Comparison of ENCODE assay signal across 1 cellular context in the genomic region with DNA sequence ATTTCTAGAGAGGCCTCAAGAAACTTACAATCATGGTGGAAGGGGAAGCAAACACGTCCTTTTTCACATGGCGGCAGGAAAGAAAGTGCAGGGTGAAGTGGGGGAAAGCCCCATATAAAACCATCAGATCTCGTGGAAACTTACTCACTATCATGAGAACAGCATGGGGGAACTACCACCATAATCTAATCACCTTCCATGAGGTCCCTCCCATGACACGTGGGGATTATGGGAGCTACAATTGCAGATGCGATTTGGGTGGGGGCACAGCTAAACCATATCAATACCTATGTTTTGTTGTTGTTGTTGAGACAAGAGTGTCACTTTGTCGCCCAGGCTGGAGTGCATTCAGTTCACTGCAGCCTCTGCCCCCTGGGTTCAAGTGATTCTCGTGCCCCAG.
TF ChIP-seq lines count a peak whose summit lies in the region.

No MANE protein-coding gene starts in this region.

TF ChIP-seq in GM23338, 12 proteins besides CTCF, POLR2A, EP300 and RAD21 (continued from another document):
- TF ChIP-seq ZNF462 (CRISPR knock-in tag; IDR thresholded peaks at IDR 0.05) (no peak), ZNF114 (CRISPR knock-in tag; IDR thresholded peaks at IDR 0.05) (no peak), ZNF331 (CRISPR knock-in tag; IDR thresholded peaks at IDR 0.05; ENCODE audit: low read depth) (no peak), POLR2AphosphoS5 (IDR thresholded peaks at IDR 0.05; ENCODE audit: low read depth) (no peak), EZH2phosphoT487 (IDR thresholded peaks at IDR 0.05; ENCODE audit: unreplicated experiment) (no peak), ETS1 (IDR thresholded peaks at IDR 0.05) (no peak), NANOG (IDR thresholded peaks at IDR 0.05; ENCODE audit: borderline replicate concordance) (no peak), JUNB (IDR thresholded peaks at IDR 0.05; ENCODE audit: unreplicated experiment) (no peak)
- TF ChIP-seq, protein P1, sequence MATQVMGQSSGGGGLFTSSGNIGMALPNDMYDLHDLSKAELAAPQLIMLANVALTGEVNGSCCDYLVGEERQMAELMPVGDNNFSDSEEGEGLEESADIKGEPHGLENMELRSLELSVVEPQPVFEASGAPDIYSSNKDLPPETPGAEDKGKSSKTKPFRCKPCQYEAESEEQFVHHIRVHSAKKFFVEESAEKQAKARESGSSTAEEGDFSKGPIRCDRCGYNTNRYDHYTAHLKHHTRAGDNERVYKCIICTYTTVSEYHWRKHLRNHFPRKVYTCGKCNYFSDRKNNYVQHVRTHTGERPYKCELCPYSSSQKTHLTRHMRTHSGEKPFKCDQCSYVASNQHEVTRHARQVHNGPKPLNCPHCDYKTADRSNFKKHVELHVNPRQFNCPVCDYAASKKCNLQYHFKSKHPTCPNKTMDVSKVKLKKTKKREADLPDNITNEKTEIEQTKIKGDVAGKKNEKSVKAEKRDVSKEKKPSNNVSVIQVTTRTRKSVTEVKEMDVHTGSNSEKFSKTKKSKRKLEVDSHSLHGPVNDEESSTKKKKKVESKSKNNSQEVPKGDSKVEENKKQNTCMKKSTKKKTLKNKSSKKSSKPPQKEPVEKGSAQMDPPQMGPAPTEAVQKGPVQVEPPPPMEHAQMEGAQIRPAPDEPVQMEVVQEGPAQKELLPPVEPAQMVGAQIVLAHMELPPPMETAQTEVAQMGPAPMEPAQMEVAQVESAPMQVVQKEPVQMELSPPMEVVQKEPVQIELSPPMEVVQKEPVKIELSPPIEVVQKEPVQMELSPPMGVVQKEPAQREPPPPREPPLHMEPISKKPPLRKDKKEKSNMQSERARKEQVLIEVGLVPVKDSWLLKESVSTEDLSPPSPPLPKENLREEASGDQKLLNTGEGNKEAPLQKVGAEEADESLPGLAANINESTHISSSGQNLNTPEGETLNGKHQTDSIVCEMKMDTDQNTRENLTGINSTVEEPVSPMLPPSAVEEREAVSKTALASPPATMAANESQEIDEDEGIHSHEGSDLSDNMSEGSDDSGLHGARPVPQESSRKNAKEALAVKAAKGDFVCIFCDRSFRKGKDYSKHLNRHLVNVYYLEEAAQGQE (IDR thresholded peaks at IDR 0.05; ENCODE audit: unreplicated experiment) = no peak
